Comparison of ENCODE assay signal across 10 cellular contexts in genomic region chr1:42949312-42950145, GRCh38. TPM values are rescaled to one million over a fixed set of nuclear protein-coding genes. Genes with fewer than 3 reads are reported as not detected.
DNase-seq lines count a peak whose midpoint lies in the region; ATAC-seq and TF ChIP-seq lines count a peak whose summit lies in the region.
"Had no signal": no experiment of that assay in that cellular context is flagged by ENCODE, and none has a peak within 500 bp of the region (broad histone marks: within the 10 kb centered on the region; RNA-seq: fewer than 3 reads in every experiment).

No MANE protein-coding gene starts in this region.

- intact Hi-C loops in MCF 10A (cut with micrococcal nuclease) = no loop called here

- no peaks in the 10 kb centered on the region for H3K27me3 Mint-ChIP-seq in MCF 10A (ENCODE audit: insufficient read depth, unreplicated experiment)
- no peaks in the 10 kb centered on the region for H3K27me3 Mint-ChIP-seq in nephron (ENCODE audit: low read depth)

- H3K36me3 Mint-ChIP-seq in MCF 10A (ENCODE audit: insufficient read depth, unreplicated experiment) = peaks cover 11% of the 10 kb centered on the region
- peaks cover 11% of the 10 kb centered on the region for H3K36me3 Mint-ChIP-seq in nephron (ENCODE audit: low read depth)

- peaks cover 38% of the 10 kb centered on the region for H3K4me1 Mint-ChIP-seq in MCF 10A (ENCODE audit: insufficient read depth, unreplicated experiment)
- peaks cover 45% of the 10 kb centered on the region for H3K4me1 Mint-ChIP-seq in nephron

- H3K27ac Mint-ChIP-seq in MCF 10A (ENCODE audit: low read depth, unreplicated experiment) = peak overlapping the region; percentile 86
- H3K27ac Mint-ChIP-seq in nephron = peak overlapping the region; percentile 74 to 83 (median 81)

- CTCF ChIA-PET in MCF 10A (lab: Yijun Ruan, JAX) = interaction anchor here (1.2 kb wide), 1 partner anchor 27 kb away, joined by 4 read pairs; no protein-coding TSS in a partner anchor

- ATAC-seq in GM18519 (IDR thresholded peaks at IDR 0.05; ENCODE audit: low FRiP score, unreplicated experiment) (no peak), GM19467 (IDR thresholded peaks at IDR 0.05; ENCODE audit: unreplicated experiment) (no peak)

- H3K4me3 Mint-ChIP-seq in MCF 10A (ENCODE audit: unreplicated experiment) (no peak overlapping the region), nephron (peak overlapping the region in 1 of 3 experiments; percentile 23)

- POLR2A ChIA-PET in MCF 10A (lab: Yijun Ruan, JAX) = interaction anchor here (0.7 to 2.5 kb wide), 5 partner anchors 8 to 26 kb away, joined by 3 to 16 read pairs (median 3); partner anchors contain the start of gene SLC2A1

- BruUV-seq in MCF 10A (replicated peaks; lab: Mats Ljungman, UMichigan) = no TSS peak

- peak; percentile 50 for DNase-seq in EL
- DNase-seq in OCI-M1 (lab: John Stamatoyannopoulos, UW) = peak; percentile 75
- DNase-seq in MCF 10A (ENCODE audit: unreplicated experiment) = no peak
- no peak for DNase-seq in AG08396 (ENCODE audit: low spot score)
- no peak for DNase-seq in NCI-H526 treated with DMSO at 0.1 percent for 48 hours (lab: John Stamatoyannopoulos, UW)
- DNase-seq: T1000, transverse colon had no signal

- no peaks in the 10 kb centered on the region for H3K9me3 Mint-ChIP-seq in MCF 10A (ENCODE audit: unreplicated experiment)
- no peaks in the 10 kb centered on the region for H3K9me3 Mint-ChIP-seq in nephron

- TF ChIP-seq CTCF in MCF 10A (IDR thresholded peaks at IDR 0.05; ENCODE audit: unreplicated experiment) = no peak
- TF ChIP-seq CTCF in nephron (IDR thresholded peaks at IDR 0.05; ENCODE audit: unreplicated experiment in 3 of 3) = no peak

RNA-seq across cellular contexts. Expression of gene SLC2A1, which starts 9.1 kb away (rescaled TPM):
- total RNA-seq in MCF 10A (2022) = 87.5 and 95.0 TPM in 2 replicates

Comparison
In these comparisons a context has a peak if more than half of its experiments do, and no peak if none do; other contexts are left out.
1. DNase-seq: peak in EL (single experiment) and OCI-M1 (single experiment); none in MCF 10A (single experiment), AG08396 (single experiment) and NCI-H526 treated with DMSO at 0.1 percent for 48 hours (single experiment).